ENCODE assay signal across 8 cellular contexts in genomic region chr15:74127954-74128784, GRCh38. TPM values are rescaled to one million over a fixed set of nuclear protein-coding genes. Genes with fewer than 3 reads are reported as not detected.
A peak's percentile ranks its signal among the peaks of the same experiment; 100 is the strongest.
DNase-seq lines count a peak whose midpoint lies in the region; ATAC-seq, FAIRE-seq and TF ChIP-seq lines count a peak whose summit lies in the region.

No MANE protein-coding gene starts in this region.

- H3K9me3 ChIP-seq in A549 (no peaks in the 10 kb centered on the region), HUES6 (ENCODE audit: control insufficient read depth, insufficient read depth, low read depth, low read length) (peaks cover 5% of the 10 kb centered on the region; the same call in 1 of the 2 replicates), mammary epithelial cell (replicated peaks; ENCODE audit: insufficient read depth, low read length) (peaks cover 5% of the 10 kb centered on the region)

- dilution Hi-C loops in mammary epithelial cell (cut with HindIII; ENCODE audit: low sequenced_read_pairs) = no loop called here

- CTCF ChIA-PET in A549 (lab: Yijun Ruan, JAX) = interaction anchor here (0.8 to 3.0 kb wide), 23 partner anchors 10 to 194 kb away, joined by 3 to 38 read pairs (median 4); partner anchors contain the start of gene STRA6
- CTCF ChIA-PET in mammary epithelial cell (lab: Charles Lee; ENCODE audit: low non-redundant PET) = interaction anchor here (0.5 to 2.4 kb wide), 4 partner anchors 155 to 179 kb away, joined by 3 to 23 read pairs (median 5); no protein-coding TSS in a partner anchor

- peak overlapping the region; percentile 31 for H2AFZ ChIP-seq in mammary epithelial cell (ENCODE audit: low read depth, low read length)

- no peaks in the 10 kb centered on the region for H3K36me3 ChIP-seq in HUES6 (ENCODE audit: control insufficient read depth, insufficient read depth, low read length)
- H3K36me3 ChIP-seq in mammary epithelial cell (ENCODE audit: insufficient read depth, low read length) = no peaks in the 10 kb centered on the region

- intact Hi-C loops in mammary epithelial cell (cut with micrococcal nuclease) = loop anchor here (1.0 to 2.0 kb wide), 5 partner anchors 73 to 194 kb away; no protein-coding TSS in a partner anchor

- H3K27ac ChIP-seq in A549 (peak overlapping the region; percentile 64 to 85), HUES6 (ENCODE audit: low read depth, low read length) (no peak overlapping the region), mammary epithelial cell (ENCODE audit: insufficient read depth, low read depth, low read length) (no peak overlapping the region)

- POLR2A ChIA-PET in A549 (lab: Yijun Ruan, JAX) = interaction anchor here (1.3 kb wide), 1 partner anchor 49 kb away, joined by 4 read pairs; no protein-coding TSS in a partner anchor

- FAIRE-seq in A549 (lab: Jason Lieb, UNC) = no peak

- H3K4me2 ChIP-seq in A549 (peak overlapping the region; percentile 98), mammary epithelial cell (ENCODE audit: insufficient read depth, low read depth, low read length) (peak overlapping the region; percentile 76)

- H3K4me1 ChIP-seq in A549 (peaks cover 20% of the 10 kb centered on the region; the same call in 2 of the 3 replicates), HUES6 (ENCODE audit: control insufficient read depth, insufficient read depth, low read length) (peaks cover 49% of the 10 kb centered on the region), mammary epithelial cell (ENCODE audit: insufficient read depth, low read length) (peaks cover 13% of the 10 kb centered on the region)

- no peak for TF ChIP-seq CTCF in A549 (IDR thresholded peaks at IDR 0.05)
- TF ChIP-seq CTCF in mammary epithelial cell (conservative IDR thresholded peaks at IDR 0.05 in 1 of 2, IDR thresholded peaks at IDR 0.05 in 1 of 2; ENCODE audit: extremely low read depth in 1 of 2, insufficient read depth in 1 of 2, low read depth in 1 of 2, low read length in 2 of 2) = no peak

- TF ChIP-seq POLR2A in A549 (IDR thresholded peaks at IDR 0.05; ENCODE audit: low read length) = no peak

- no peaks in the 10 kb centered on the region for H3K79me2 ChIP-seq in mammary epithelial cell (ENCODE audit: insufficient read depth, low read length)

- no peak for TF ChIP-seq EP300 in A549 (IDR thresholded peaks at IDR 0.05)

- H3K4me3 ChIP-seq in A549 = peak overlapping the region; percentile 50
- peak overlapping the region; percentile 49 for H3K4me3 ChIP-seq in HUES6 (ENCODE audit: low read depth, low read length)
- peak overlapping the region in 1 of 3 experiments; percentile 41 for H3K4me3 ChIP-seq in mammary epithelial cell (replicated peaks in 1 of 3; ENCODE audit: insufficient read depth in 1 of 3, low read depth in 2 of 3, low read length in 3 of 3)

- in situ Hi-C loops in mammary epithelial cell (cut with MboI; ENCODE audit: low sequenced_read_pairs in 2 of 2) = loop anchor here in 1 of 2 donors (5.0 to 10.0 kb wide), 2 partner anchors 73 to 179 kb away; no protein-coding TSS in a partner anchor

- ATAC-seq in A549 = peak; percentile 51 to 65; a peak in 5 of 6 replicates

- H3K9ac ChIP-seq in HUES6 (ENCODE audit: low read length) = peak overlapping the region; percentile 51
- no peak overlapping the region for H3K9ac ChIP-seq in mammary epithelial cell (ENCODE audit: insufficient read depth, low read length)

- H3K27me3 ChIP-seq in HUES6 (ENCODE audit: control insufficient read depth, insufficient read depth, low read length) = peaks cover 79% of the 10 kb centered on the region
- peaks cover 44% of the 10 kb centered on the region for H3K27me3 ChIP-seq in mammary epithelial cell (ENCODE audit: insufficient read depth, low read length)

- BruUV-seq in mammary epithelial cell (replicated peaks; lab: Mats Ljungman, UMichigan) = no TSS peak

- H4K20me1 ChIP-seq in mammary epithelial cell (ENCODE audit: insufficient read depth, low read length) = no peaks in the 10 kb centered on the region

- TF ChIP-seq RAD21 in A549 (conservative IDR thresholded peaks at IDR 0.05 in 1 of 2, IDR thresholded peaks at IDR 0.05 in 1 of 2) = no peak

- DNase-seq in A549 (ENCODE audit: low read depth in 1 of 2, low spot score in 1 of 2) = peak in 1 of 2 experiments; percentile 19
- peak; percentile 33 for DNase-seq in mammary epithelial cell
- peak; percentile 34 to 39 for DNase-seq in lung microvascular endothelial cell (ENCODE audit: low read depth in 2 of 2)
- no peak for DNase-seq in occipital lobe (lab: John Stamatoyannopoulos, UW)
- no peak for DNase-seq in NCI-H2029 (lab: John Stamatoyannopoulos, UW)
- DNase-seq in NCI-H2171 treated with DMSO at 0.1 percent for 48 hours (lab: John Stamatoyannopoulos, UW) = no peak
- no peak for DNase-seq in AG08395 (ENCODE audit: low spot score)

- WGBS in A549 (ENCODE audit: missing lambda C conversion rate) = 35% methylated on average over 37 of the region's 53 CpGs
- WGBS in mammary epithelial cell (ENCODE audit: low coverage, missing lambda C conversion rate) = 7% methylated on average over 20 of the region's 53 CpGs

TF ChIP-seq in A549, 52 proteins besides CTCF, POLR2A, EP300 and RAD21:
- TF ChIP-seq ESRRA (IDR thresholded peaks at IDR 0.05; ENCODE audit: borderline replicate concordance, low read length) (no peak), FOSL2 (IDR thresholded peaks at IDR 0.05) (no peak), FOSL2 (CRISPR knock-in tag; IDR thresholded peaks at IDR 0.05) (no peak), HOXB13 (CRISPR knock-in tag; IDR thresholded peaks at IDR 0.05; ENCODE audit: low read depth) (no peak)

RNA-seq across cellular contexts. Expression of gene ISLR2, which starts 2.2 kb away (rescaled TPM):
- polyA plus RNA-seq in A549 (2011; rRNA removed) (0.03 and 0.12 TPM in 2 replicates), A549 (2017; fragmentation: RNase III; extraction: RNeasy Plus Mini Kit Qiagen cat#74134 plus additional on column Dnase treatment) (0.10 to 0.25 TPM (median 0.17 TPM) in 3 replicates), mammary epithelial cell (not detected)
- polyA plus RNA-seq in A549 (2012; cell fraction: cytosol; rRNA removed) = 0.04 and 0.11 TPM in 2 replicates
- 0.15 and 0.32 TPM in 2 replicates for polyA plus RNA-seq in A549 (2012; cell fraction: nucleus; rRNA removed)
- 0.17 TPM in 1 of 2 replicates, not detected in the other for polyA minus RNA-seq in A549 (2011; rRNA and poly(A)+ RNA removed)
- total RNA-seq in mammary epithelial cell (under 1 TPM in 1 of 2 donors, not detected in 1; under 0.01 TPM), lung microvascular endothelial cell (under 0.01 and 0.20 TPM in 2 replicates), occipital lobe (168 TPM)
- not detected for polyA minus RNA-seq in mammary epithelial cell

RNA-seq across cellular contexts. Expression of gene ISLR, which starts 45.3 kb away (rescaled TPM):
- polyA plus RNA-seq in A549 (2011; rRNA removed) (0.10 and 0.28 TPM in 2 replicates), A549 (2017; fragmentation: RNase III; extraction: RNeasy Plus Mini Kit Qiagen cat#74134 plus additional on column Dnase treatment) (0.25 to 0.43 TPM (median 0.30 TPM) in 3 replicates), mammary epithelial cell (0.08 TPM)
- 0.11 and 0.17 TPM in 2 replicates for polyA plus RNA-seq in A549 (2012; cell fraction: cytosol; rRNA removed)
- polyA plus RNA-seq in A549 (2012; cell fraction: nucleus; rRNA removed) = 0.59 and 1.1 TPM in 2 replicates
- 0.12 TPM in 1 of 2 replicates, not detected in the other for polyA minus RNA-seq in A549 (2011; rRNA and poly(A)+ RNA removed)
- total RNA-seq in mammary epithelial cell (under 1 TPM in 1 of 2 donors, not detected in 1; 0.50 TPM), lung microvascular endothelial cell (not detected in 2 replicates), occipital lobe (8.9 TPM)
- not detected for polyA minus RNA-seq in mammary epithelial cell

RNA-seq across cellular contexts. Expression of gene GOLGA6A, which starts 45.8 kb away (rescaled TPM):
- 0.03 and 0.07 TPM in 2 replicates for polyA plus RNA-seq in A549 (2011; rRNA removed)
- polyA plus RNA-seq in A549 (2012; cell fraction: cytosol; rRNA removed) = 0.01 TPM in 1 of 2 replicates, not detected in the other
- 0.01 and 0.09 TPM in 2 replicates for polyA plus RNA-seq in A549 (2012; cell fraction: nucleus; rRNA removed)
- polyA plus RNA-seq in A549 (2017; fragmentation: RNase III; extraction: RNeasy Plus Mini Kit Qiagen cat#74134 plus additional on column Dnase treatment) = 0.05 TPM in 1 of 3 replicates, not detected in the others
- polyA minus RNA-seq in A549 (2011; rRNA and poly(A)+ RNA removed) = not detected in 2 replicates
- not detected for total RNA-seq in mammary epithelial cell
- polyA plus RNA-seq in mammary epithelial cell = not detected
- not detected for polyA minus RNA-seq in mammary epithelial cell
- total RNA-seq in lung microvascular endothelial cell = not detected in 2 replicates
- not detected for total RNA-seq in occipital lobe

Comparison
In these comparisons a context has a peak if more than half of its experiments do, and no peak if none do; other contexts are left out.
1. DNase-seq: peak in mammary epithelial cell (single experiment) and lung microvascular endothelial cell (2 of 2); none in occipital lobe (single experiment), NCI-H2029 (single experiment), NCI-H2171 treated with DMSO at 0.1 percent for 48 hours (single experiment) and AG08395 (single experiment).
2. H3K27ac ChIP-seq: peak in A549 (2 of 2); none in HUES6 (single experiment) and mammary epithelial cell (single experiment).
3. RNA of gene ISLR2, which starts 2.2 kb away (total RNA-seq): 168 TPM in occipital lobe (single experiment); under 0.01 to 0.20 TPM in lung microvascular endothelial cell and under 0.01 TPM in mammary epithelial cell; every median in the first group is over 100 times any median in the second.